ENCODE assay signal across 8 cellular contexts in the genomic region with DNA sequence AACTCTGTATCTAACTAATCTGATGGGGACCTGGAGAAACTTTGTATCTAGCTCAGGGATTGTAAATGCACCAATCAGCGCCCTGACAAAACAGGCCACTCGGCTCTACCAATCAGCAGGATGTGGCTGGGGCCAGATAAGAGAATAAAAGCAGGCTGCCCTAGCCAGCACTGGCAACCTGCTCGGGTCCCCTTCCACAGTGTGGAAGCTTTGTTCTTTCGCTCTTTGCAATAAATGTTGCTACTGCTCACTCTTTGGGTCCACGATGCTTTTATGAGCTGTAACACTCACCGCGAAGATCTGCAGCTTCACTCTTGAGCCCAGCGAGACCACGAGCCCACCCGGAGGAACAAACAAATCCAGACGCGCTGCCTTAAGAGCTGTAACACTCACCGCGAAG.
DNase-seq lines count a peak whose midpoint lies in the region; ATAC-seq and TF ChIP-seq lines count a peak whose summit lies in the region.
"Not testable (repeated sequence)": the region's sequence is repeated elsewhere in the genome, so short reads cannot be mapped to it uniquely, and the experiment has no call there.

No MANE protein-coding gene starts in this region.

- H3K4me1 ChIP-seq in esophagus muscularis mucosa (peaks cover 15 to 61% (median 36%) of the 10 kb centered on the region in 4 donors), rectal smooth muscle tissue (ENCODE audit: control insufficient read depth, insufficient read depth, low read length) (peaks cover 23% of the 10 kb centered on the region), stomach (peaks cover 0 to 14% (median 7%) of the 10 kb centered on the region in 4 donors)
- not testable (repeated sequence) for H3K4me1 ChIP-seq in testis, transverse colon

- H3K4me3 ChIP-seq in esophagus muscularis mucosa (peak overlapping the region; percentile 44 to 54 (median 50)), stomach (peak overlapping the region in 3 of 4 donors; percentile 16 to 25 (median 19)), testis (peak overlapping the region in 1 of 2 donors; percentile 13), transverse colon (peak overlapping the region in 2 of 4 donors; percentile 1 to 6)
- H3K4me3 ChIP-seq in rectal smooth muscle tissue (ENCODE audit: low read length) = not testable (repeated sequence)

- CTCF ChIA-PET in WTC11 (lab: Charles Lee) = interaction anchor here (0.5 kb wide), 1 partner anchor 128 kb away, joined by 5 read pairs; no protein-coding TSS in a partner anchor

- not testable (repeated sequence) for DNase-seq in WTC11 (ENCODE audit: low spot score); esophagus muscularis mucosa (ENCODE audit: extremely low spot score); mesothelial cell of epicardium (ENCODE audit: low spot score in 2 of 2, unreplicated experiment in 2 of 2); stomach; transverse colon
- peak; percentile 23 for DNase-seq in testis

- H3K9me3 Mint-ChIP-seq in WTC11, mesothelial cell of epicardium, nephron: not testable (repeated sequence)

- POLR2A ChIA-PET in WTC11 (lab: Charles Lee) = not testable (repeated sequence)

- H3K27ac ChIP-seq in esophagus muscularis mucosa (replicated peaks in 1 of 4) = peak overlapping the region; percentile 85 to 89 (median 85)
- peak overlapping the region; percentile 89 for H3K27ac ChIP-seq in rectal smooth muscle tissue (ENCODE audit: low read depth, low read length)
- peak overlapping the region in 2 of 5 donors; percentile 48 to 71 for H3K27ac ChIP-seq in stomach
- H3K27ac ChIP-seq in testis = not testable (repeated sequence)
- peak overlapping the region; percentile 53 to 86 (median 68) for H3K27ac ChIP-seq in transverse colon

- intact Hi-C loops in esophagus muscularis mucosa (cut with DNase I); stomach (cut with DNase I; ENCODE audit: low total_unique reads); testis (cut with DNase I; ENCODE audit: low total_unique reads); transverse colon (cut with DNase I; ENCODE audit: low total_unique reads): not testable (repeated sequence)

- not testable (repeated sequence) for H3K9ac ChIP-seq in rectal smooth muscle tissue (ENCODE audit: low read length)

- TF ChIP-seq EP300 in esophagus muscularis mucosa (IDR thresholded peaks at IDR 0.05); stomach (IDR thresholded peaks at IDR 0.05); transverse colon (IDR thresholded peaks at IDR 0.05; ENCODE audit: low read depth): not testable (repeated sequence)

- not testable (repeated sequence) for H3K36me3 Mint-ChIP-seq in WTC11; mesothelial cell of epicardium; nephron (ENCODE audit: low read depth)

- TF ChIP-seq POLR2A in esophagus muscularis mucosa (IDR thresholded peaks at IDR 0.05; ENCODE audit: low read depth); stomach (IDR thresholded peaks at IDR 0.05); testis (IDR thresholded peaks at IDR 0.05); transverse colon (IDR thresholded peaks at IDR 0.05): not testable (repeated sequence)

- 65% methylated on average over 5 of the region's 14 CpGs for WGBS in esophagus muscularis mucosa
- 86 to 91% (median 88%) methylated on average over 14 of the region's 14 CpGs for WGBS in stomach, 5 donors
- 55 to 72% methylated on average over 14 of the region's 14 CpGs for WGBS in testis, 2 donors
- WGBS in transverse colon (ENCODE audit: low coverage in 1 of 2), 2 donors = 91% methylated on average over 14 of the region's 14 CpGs; no CpG with 5 or more reads in 1 of the 2 donors

- not testable (repeated sequence) for H3K9me3 ChIP-seq in esophagus muscularis mucosa, stomach, testis, transverse colon

- H3K36me3 ChIP-seq in esophagus muscularis mucosa; rectal smooth muscle tissue (ENCODE audit: control insufficient read depth, insufficient read depth, low read length); stomach; testis (ENCODE audit: low read depth, missing control alignments); transverse colon: not testable (repeated sequence)

- not testable (repeated sequence) for H3K27me3 ChIP-seq in esophagus muscularis mucosa; rectal smooth muscle tissue (ENCODE audit: control insufficient read depth, insufficient read depth, low read length); stomach; testis; transverse colon

- not testable (repeated sequence) for H3K4me1 Mint-ChIP-seq in WTC11
- H3K4me1 Mint-ChIP-seq in mesothelial cell of epicardium (peaks cover 12% of the 10 kb centered on the region), nephron (peaks cover 31% of the 10 kb centered on the region)

- not testable (repeated sequence) for TF ChIP-seq CTCF in WTC11 (IDR thresholded peaks at IDR 0.05); esophagus muscularis mucosa (IDR thresholded peaks at IDR 0.05); mesothelial cell of epicardium (IDR thresholded peaks at IDR 0.05; ENCODE audit: unreplicated experiment); nephron (IDR thresholded peaks at IDR 0.05; ENCODE audit: unreplicated experiment in 3 of 3); stomach (IDR thresholded peaks at IDR 0.05); testis (IDR thresholded peaks at IDR 0.05); transverse colon (IDR thresholded peaks at IDR 0.05)

- H3K27me3 Mint-ChIP-seq in WTC11 (ENCODE audit: low read depth); mesothelial cell of epicardium (ENCODE audit: low read depth); nephron (ENCODE audit: low read depth): not testable (repeated sequence)

- not testable (repeated sequence) for H3K4me3 Mint-ChIP-seq in WTC11, mesothelial cell of epicardium, nephron

- not testable (repeated sequence) for ATAC-seq in WTC11

- H3K27ac Mint-ChIP-seq in WTC11 (peak overlapping the region; percentile 9; the same call in 1 of the 2 replicates), mesothelial cell of epicardium (peak overlapping the region; percentile 45), nephron (peak overlapping the region in 2 of 3 experiments; percentile 27 to 65)

- in situ Hi-C loops in transverse colon (cut with MboI; ENCODE audit: low pct_ligation_motif_present in 1 of 4, low pct_unique_long_range_greater_than_20kb in 1 of 4, low sequenced_read_pairs in 3 of 4) = not testable (repeated sequence)
